12 cellular contexts compared by ENCODE assay signal in genomic region chr2:85920810-85921545, GRCh38. TPM values are rescaled to one million over a fixed set of nuclear protein-coding genes. Genes with fewer than 3 reads are reported as not detected.
DNase-seq lines count a peak whose midpoint lies in the region; ATAC-seq, FAIRE-seq and TF ChIP-seq lines count a peak whose summit lies in the region.
"Had no signal": no experiment of that assay in that cellular context is flagged by ENCODE, and none has a peak within 500 bp of the region (broad histone marks: within the 10 kb centered on the region; RNA-seq: fewer than 3 reads in every experiment).

No MANE protein-coding gene starts in this region.

- peaks cover 0 to 1% (median 0%) of the 10 kb centered on the region in 3 donors for H3K27me3 Mint-ChIP-seq in immature natural killer cell (ENCODE audit: low read depth in 3 of 3)

- H3K9me3 ChIP-seq in SK-N-SH = no peaks in the 10 kb centered on the region
- no peaks in the 10 kb centered on the region for H3K9me3 ChIP-seq in uterus
- H3K9me3 ChIP-seq: vagina had no signal

- H3F3A ChIP-seq in SK-N-SH (replicated peaks; ENCODE audit: insufficient read depth) = peaks cover 3% of the 10 kb centered on the region

- H3K4me3 Mint-ChIP-seq in immature natural killer cell = no peak overlapping the region
- H3K4me3 Mint-ChIP-seq: activated CD4-positive, alpha-beta T cell treated with anti-CD3 and anti-CD28 coated beads, Interleukin-2, amount 10 ng/mL, durations not matched to agents 24 days and 14 days had no signal

- no peak for FAIRE-seq in bronchial epithelial cell (lab: Jason Lieb, UNC)

- H3K9me2 ChIP-seq in SK-N-SH = no peaks in the 10 kb centered on the region

- H3K27me3 ChIP-seq in SK-N-SH (ENCODE audit: insufficient read depth) (no peaks in the 10 kb centered on the region), bronchial epithelial cell (ENCODE audit: control insufficient read depth, insufficient read depth, low read length) (no peaks in the 10 kb centered on the region), uterus (no peaks in the 10 kb centered on the region)
- H3K27me3 ChIP-seq: vagina had no signal

- H3K4me1 ChIP-seq in SK-N-SH (ENCODE audit: control insufficient read depth in 1 of 2, insufficient read depth in 2 of 2, low read depth in 1 of 2, low read length in 1 of 2) = no peaks in the 10 kb centered on the region
- no peaks in the 10 kb centered on the region for H3K4me1 ChIP-seq in uterus

- H3K27ac ChIP-seq in SK-N-SH (ENCODE audit: low read depth in 2 of 2, low read length in 1 of 2) (no peak overlapping the region), uterus (peak overlapping the region; percentile 5 to 12)
- H3K27ac ChIP-seq: PC-9 had no signal

- TF ChIP-seq CTCF in SK-N-SH (IDR thresholded peaks at IDR 0.05) (no peak), bronchial epithelial cell (IDR thresholded peaks at IDR 0.05; ENCODE audit: insufficient read depth, low read length, severe bottlenecking) (no peak), uterus (IDR thresholded peaks at IDR 0.05) (no peak)

- H3K4me1 Mint-ChIP-seq in immature natural killer cell = no peaks in the 10 kb centered on the region

- in situ Hi-C loops in KBM-7 (cut with MboI; ENCODE audit: low pct_unique_long_range_greater_than_20kb, low sequenced_read_pairs) = no loop called here

- no peak for TF ChIP-seq POLR2A in uterus (IDR thresholded peaks at IDR 0.05)

- POLR2A ChIA-PET in SK-N-SH (lab: Yijun Ruan, JAX) = no interaction called here

- no peak for TF ChIP-seq RAD21 in SK-N-SH (IDR thresholded peaks at IDR 0.05; ENCODE audit: low read length)

- intact Hi-C loops in uterus (cut with DNase I; ENCODE audit: low total_unique reads) = no loop called here

- DNase-seq in SK-N-SH (no peak), bronchial epithelial cell (ENCODE audit: low read depth) (peak; percentile 68), kidney tubule cell (ENCODE audit: low spot score) (peak; percentile 60), uterus (no peak), KBM-7 (no peak), immature natural killer cell (no peak)
- DNase-seq: activated CD4-positive, alpha-beta T cell treated with anti-CD3 and anti-CD28 coated beads, Interleukin-2, amount 10 ng/mL, durations not matched to agents 24 days and 14 days; MM.1S; PC-9 had no signal

- peaks cover 0 to 8% (median 3%) of the 10 kb centered on the region in 3 donors for H3K36me3 Mint-ChIP-seq in immature natural killer cell

- WGBS in SK-N-SH (ENCODE audit: low lambda C conversion rate) = 51% methylated on average over 5 of the region's 5 CpGs

- no peak; the same call in 2 of the 3 replicates for ATAC-seq in SK-N-SH treated with all-trans-retinoic acid at 6 μM for 48 hours
- ATAC-seq in GM19351 (IDR thresholded peaks at IDR 0.05; ENCODE audit: unreplicated experiment) = no peak

- CTCF ChIA-PET in SK-N-SH (lab: Yijun Ruan, JAX) = interaction anchor here (2.3 kb wide), 1 partner anchor 32 kb away, joined by 16 read pairs; the partner anchor contains the start of gene ST3GAL5

- no peak overlapping the region for H2AFZ ChIP-seq in SK-N-SH (ENCODE audit: low read depth)
- H2AFZ ChIP-seq: PC-9 had no signal

- H3K4me3 ChIP-seq in SK-N-SH (ENCODE audit: low read depth in 2 of 2, low read length in 1 of 2) (no peak overlapping the region), bronchial epithelial cell (ENCODE audit: low read depth, low read length) (no peak overlapping the region), uterus (no peak overlapping the region)
- H3K4me3 ChIP-seq: PC-9, vagina had no signal

- H3K9me3 Mint-ChIP-seq in immature natural killer cell = no peaks in the 10 kb centered on the region
- H3K9me3 Mint-ChIP-seq: activated CD4-positive, alpha-beta T cell treated with anti-CD3 and anti-CD28 coated beads, Interleukin-2, amount 10 ng/mL, durations not matched to agents 24 days and 14 days had no signal

- H3K36me3 ChIP-seq in SK-N-SH (replicated peaks in 1 of 2; ENCODE audit: control insufficient read depth in 1 of 2, insufficient read depth in 2 of 2, low read length in 1 of 2) (no peaks in the 10 kb centered on the region), bronchial epithelial cell (ENCODE audit: control insufficient read depth, insufficient read depth, low read length) (no peaks in the 10 kb centered on the region), uterus (no peaks in the 10 kb centered on the region)
- H3K36me3 ChIP-seq: vagina had no signal

- H3K79me2 ChIP-seq in SK-N-SH (ENCODE audit: insufficient read depth) = no peaks in the 10 kb centered on the region

- H3K9ac ChIP-seq in SK-N-SH = no peak overlapping the region

- TF ChIP-seq EP300 in SK-N-SH (IDR thresholded peaks at IDR 0.05; ENCODE audit: borderline replicate concordance in 1 of 2, low read depth in 1 of 2, low read length in 1 of 2) = no peak

- H3K27ac Mint-ChIP-seq in immature natural killer cell = no peak overlapping the region
- H3K27ac Mint-ChIP-seq: activated CD4-positive, alpha-beta T cell treated with anti-CD3 and anti-CD28 coated beads, Interleukin-2, amount 10 ng/mL, durations not matched to agents 24 days and 14 days had no signal

- no peaks in the 10 kb centered on the region for H4K20me1 ChIP-seq in SK-N-SH (ENCODE audit: insufficient read depth)

- no peak overlapping the region for H3K4me2 ChIP-seq in SK-N-SH
- H3K4me2 ChIP-seq: PC-9 had no signal

TF ChIP-seq in SK-N-SH, 30 proteins besides CTCF, POLR2A, EP300 and RAD21:
- TF ChIP-seq NFIC (IDR thresholded peaks at IDR 0.05; ENCODE audit: borderline replicate concordance) = no peak
- 0 out of 2 replicates have a peak, but pooled peaks have one; percentile 8 for TF ChIP-seq REST (IDR thresholded peaks at IDR 0.05; ENCODE audit: low read depth, low read length)

TF ChIP-seq in SK-N-SH treated with all-trans-retinoic acid at 6 μM for 48 hours, 23 proteins besides CTCF, POLR2A, EP300 and RAD21:
- TF ChIP-seq ZNF565 (CRISPR knock-in tag; conservative IDR thresholded peaks at IDR 0.05; ENCODE audit: low read depth) = no peak
- TF ChIP-seq ESRRG (CRISPR knock-in tag; IDR thresholded peaks at IDR 0.05) = no peak
- TF ChIP-seq, protein P1, sequence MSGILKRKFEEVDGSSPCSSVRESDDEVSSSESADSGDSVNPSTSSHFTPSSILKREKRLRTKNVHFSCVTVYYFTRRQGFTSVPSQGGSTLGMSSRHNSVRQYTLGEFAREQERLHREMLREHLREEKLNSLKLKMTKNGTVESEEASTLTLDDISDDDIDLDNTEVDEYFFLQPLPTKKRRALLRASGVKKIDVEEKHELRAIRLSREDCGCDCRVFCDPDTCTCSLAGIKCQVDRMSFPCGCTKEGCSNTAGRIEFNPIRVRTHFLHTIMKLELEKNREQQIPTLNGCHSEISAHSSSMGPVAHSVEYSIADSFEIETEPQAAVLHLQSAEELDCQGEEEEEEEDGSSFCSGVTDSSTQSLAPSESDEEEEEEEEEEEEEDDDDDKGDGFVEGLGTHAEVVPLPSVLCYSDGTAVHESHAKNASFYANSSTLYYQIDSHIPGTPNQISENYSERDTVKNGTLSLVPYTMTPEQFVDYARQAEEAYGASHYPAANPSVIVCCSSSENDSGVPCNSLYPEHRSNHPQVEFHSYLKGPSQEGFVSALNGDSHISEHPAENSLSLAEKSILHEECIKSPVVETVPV (CRISPR knock-in tag; IDR thresholded peaks at IDR 0.05) = no peak

RNA-seq across cellular contexts. Expression of gene ST3GAL5, which starts 32.2 kb away (rescaled TPM):
- polyA plus RNA-seq in SK-N-SH (2012; rRNA removed) (37.6 and 55.7 TPM in 2 replicates), immature natural killer cell (10 to 100 TPM; 15.0 to 20.9 (median 19.9) TPM)
- 55.0 and 61.9 TPM in 2 replicates for polyA plus RNA-seq in SK-N-SH (2012; cell fraction: cytosol; rRNA removed)
- polyA plus RNA-seq in SK-N-SH (2012; cell fraction: nucleus; rRNA removed) = 46.2 and 62.7 TPM in 2 replicates
- total RNA-seq in bronchial epithelial cell (2.6 and 29.7 TPM in 2 replicates), uterus (10 to 100 TPM; 12.3 to 52.9 (median 32.9) TPM)

Comparison
In these comparisons a context has a peak if more than half of its experiments do, and no peak if none do; other contexts are left out.
1. DNase-seq: peak in bronchial epithelial cell (single experiment) and kidney tubule cell (single experiment); none in SK-N-SH (single experiment), uterus (0 of 2), KBM-7 (single experiment) and immature natural killer cell (0 of 3).
2. H3K27ac ChIP-seq: peak in uterus (2 of 2); none in SK-N-SH (0 of 2).